In genomic region chr5:16935271-16936149, GRCh38 we compare ENCODE assay signal across 9 cellular contexts. TPM values are rescaled to one million over a fixed set of nuclear protein-coding genes. Genes with fewer than 3 reads are reported as not detected.
DNase-seq lines count a peak whose midpoint lies in the region; ATAC-seq and TF ChIP-seq lines count a peak whose summit lies in the region.
"Had no signal": no experiment of that assay in that cellular context is flagged by ENCODE, and none has a peak within 500 bp of the region (broad histone marks: within the 10 kb centered on the region; RNA-seq: fewer than 3 reads in every experiment).

No MANE protein-coding gene starts in this region.

- H3K27ac ChIP-seq in ovary = peak overlapping the region; percentile 33 to 40
- H3K27ac ChIP-seq: BLaER1 treated with 17β-estradiol and CSF1 and Interleukin-3, amounts not matched to agents 10 nM and 100 nM had no signal

- no peak for TF ChIP-seq EP300 in ovary (IDR thresholded peaks at IDR 0.05)

- 0 to 1% (median 0%) methylated on average over 70 to 83 of the region's 83 CpGs for WGBS in ovary, 3 donors

- peaks cover 10% of the 10 kb centered on the region for H3K4me1 ChIP-seq in ovary (ENCODE audit: insufficient read depth)

- intact Hi-C loops in Right ventricle myocardium superior (cut with DNase I) (loop anchor here (2.0 to 5.0 kb wide), 2 partner anchors 197 to 252 kb away; no protein-coding TSS in a partner anchor), ovary (cut with DNase I) (loop anchor here in 3 of 4 donors (5.0 to 10.0 kb wide), 5 partner anchors 131 to 257 kb away; no protein-coding TSS in a partner anchor)

- TF ChIP-seq CTCF in ovary (IDR thresholded peaks at IDR 0.05) = no peak

- no peaks in the 10 kb centered on the region for H3K36me3 ChIP-seq in ovary
- H3K36me3 ChIP-seq: BLaER1 treated with 17β-estradiol and CSF1 and Interleukin-3, amounts not matched to agents 10 nM and 100 nM had no signal

- DNase-seq in NCI-H2029 (lab: John Stamatoyannopoulos, UW) (peak; percentile 56), NCI-H2029 treated with DMSO at 0.1 percent for 48 hours (lab: John Stamatoyannopoulos, UW) (no peak), HEK293T (ENCODE audit: extremely low spot score) (peak; percentile 20), NCI-H146 (lab: John Stamatoyannopoulos, UW) (peak; percentile 77), Right ventricle myocardium superior (peak; percentile 72), ovary (peak in 4 of 5 donors; percentile 43 to 62 (median 56))
- peak; percentile 25 for DNase-seq in activated T-cell treated with anti-CD3 and anti-CD28 coated beads, Interleukin-2, amount 50 U/mL, for 1 hour
- no peak for DNase-seq in stimulated activated naive CD4-positive, alpha-beta T cell treated with Interleukin-2 at 50 U/mL for 16 hours (lab: John Stamatoyannopoulos, UW)

- no peak for TF ChIP-seq POLR2A in ovary (IDR thresholded peaks at IDR 0.05)

- peak overlapping the region; percentile 56 for H3K4me3 ChIP-seq in ovary

- H3K27me3 ChIP-seq in ovary = no peaks in the 10 kb centered on the region

- ATAC-seq in Right ventricle myocardium superior (ENCODE audit: poor library complexity) = peak; percentile 58

- POLR2A ChIA-PET in HEK293T (lab: Yijun Ruan, JAX) = interaction anchor here (0.9 to 1.3 kb wide), 4 partner anchors 16 to 197 kb away, joined by 3 to 6 read pairs (median 4); no protein-coding TSS in a partner anchor

- CTCF ChIA-PET in HEK293T (lab: Yijun Ruan, JAX) = interaction anchor here (1.3 to 1.6 kb wide), 2 partner anchors 144 to 197 kb away, joined by 3 to 7 read pairs; no protein-coding TSS in a partner anchor

- no peaks in the 10 kb centered on the region for H3K9me3 ChIP-seq in ovary

TF ChIP-seq in HEK293T, 16 proteins besides CTCF, POLR2A, EP300 and RAD21:
- TF ChIP-seq HDGF (IDR thresholded peaks at IDR 0.05; ENCODE audit: borderline replicate concordance) = no peak
- no peak for TF ChIP-seq FOXK2 (IDR thresholded peaks at IDR 0.05)
- no peak for TF ChIP-seq ZNF384 (IDR thresholded peaks at IDR 0.05)
- peak; percentile 15; the same call in 1 of the 2 replicates for TF ChIP-seq L3MBTL2 (conservative IDR thresholded peaks at IDR 0.05)
- no peak for TF ChIP-seq LEF1 (IDR thresholded peaks at IDR 0.05; ENCODE audit: borderline replicate concordance)
- no peak for TF ChIP-seq FOXM1 (IDR thresholded peaks at IDR 0.05; ENCODE audit: borderline replicate concordance)

RNA-seq across cellular contexts. Expression of gene MYO10, which starts 0.6 kb away (rescaled TPM):
- total RNA-seq in Right ventricle myocardium superior (7.2 TPM), ovary (10 to 100 TPM; 13.9 to 35.8 (median 16.3) TPM)
- 10 to 100 TPM; 10.8 to 31.8 TPM for polyA plus RNA-seq in ovary

Comparison
In these comparisons a context has a peak if more than half of its experiments do, and no peak if none do; other contexts are left out.
1. DNase-seq: peak in NCI-H2029 (single experiment), HEK293T (single experiment), NCI-H146 (single experiment), activated T-cell treated with anti-CD3 and anti-CD28 coated beads, Interleukin-2, amount 50 U/mL, for 1 hour (single experiment), Right ventricle myocardium superior (single experiment) and ovary (4 of 5); none in NCI-H2029 treated with DMSO at 0.1 percent for 48 hours (single experiment) and stimulated activated naive CD4-positive, alpha-beta T cell treated with Interleukin-2 at 50 U/mL for 16 hours (single experiment).